ENCODE assay signal across 29 cellular contexts in genomic region chr12:28177862-28178261, GRCh38.
"Had no signal": no experiment of that assay in that cellular context is flagged by ENCODE, and none has a peak within 500 bp of the region (broad histone marks: within the 10 kb centered on the region; RNA-seq: fewer than 3 reads in every experiment).

No MANE protein-coding gene starts in this region.

- H3K4me1 Mint-ChIP-seq: activated B cell treated with CpG ODN at 0.5 μM for 24 hours; activated T-helper 17 cell treated with anti-CD3 and anti-CD28 coated beads, Interleukin-2, amount 50 U/mL, for 72 hours; T-helper 17 cell had no signal

- DNase-seq: activated B cell treated with CpG ODN at 0.5 μM for 24 hours; activated CD4-positive, alpha-beta T cell treated with anti-CD3 and anti-CD28 coated beads for 48 hours; activated CD4-positive, alpha-beta T cell treated with anti-CD3 and anti-CD28 coated beads, Interleukin-2, amount 50 U/mL, for 1 hour; activated CD4-positive, alpha-beta T cell treated with anti-CD3 and anti-CD28 coated beads, Interleukin-2, amount 50 U/mL, for 48 hours; activated CD8-positive, alpha-beta memory T cell treated with anti-CD3 and anti-CD28 coated beads for 24 hours; activated CD8-positive, alpha-beta T cell treated with anti-CD3 and anti-CD28 coated beads for 36 hours; activated effector memory CD4-positive, alpha-beta T cell treated with Interleukin-2 at 50 U/mL for 16 hours; activated gamma-delta T cell treated with Interleukin-2 at 50 U/mL for 16 hours; activated naive CD4-positive, alpha-beta T cell treated with anti-CD3 and anti-CD28 coated beads, Interleukin-2, amount 50 U/mL, for 16 hours; activated naive CD4-positive, alpha-beta T cell treated with Interleukin-2 at 50 U/mL for 16 hours; activated T-cell treated with anti-CD3 and anti-CD28 coated beads, Interleukin-2, amount 50 U/mL, for 4 hours; amniotic stem cell; anterior cingulate cortex; brain microvascular endothelial cell; caudate nucleus; colonic mucosa; effector CD8-positive, alpha-beta T cell; foreskin keratinocyte; gastrocnemius medialis; glutamatergic neuron; heart left ventricle; T-helper 17 cell; T1000; WERI-Rb-1 had no signal

- H3K9me3 Mint-ChIP-seq: activated T-cell treated with anti-CD3 and anti-CD28 coated beads, Interleukin-2, amount 50 U/mL, for 4 hours; activated T-helper 17 cell treated with anti-CD3 and anti-CD28 coated beads, Interleukin-2, amount 50 U/mL, for 72 hours had no signal

- H3K4me3 ChIP-seq: colonic mucosa, gastrocnemius medialis, heart left ventricle had no signal

- H3K27ac Mint-ChIP-seq: activated B cell treated with CpG ODN at 0.5 μM for 24 hours; activated CD8-positive, alpha-beta T cell treated with anti-CD3 and anti-CD28 coated beads for 36 hours; activated naive CD8-positive, alpha-beta T cell; activated T-helper 17 cell treated with anti-CD3 and anti-CD28 coated beads, Interleukin-2, amount 50 U/mL, for 72 hours; T-helper 17 cell; T-helper 2 cell treated with Interferon-gamma antibody and Interleukin-4, amounts not matched to agents 5 μg/mL and 100 μg/mL, for 36 hours had no signal

- H3K27me3 Mint-ChIP-seq: activated CD8-positive, alpha-beta T cell treated with anti-CD3 and anti-CD28 coated beads for 36 hours; activated T-helper 17 cell treated with anti-CD3 and anti-CD28 coated beads, Interleukin-2, amount 50 U/mL, for 72 hours; T-helper 17 cell had no signal

- H3K9me3 ChIP-seq: colonic mucosa, gastrocnemius medialis, heart left ventricle had no signal

- H3K4me1 ChIP-seq: colonic mucosa, foreskin keratinocyte, gastrocnemius medialis, heart left ventricle had no signal

- H3K27me3 ChIP-seq: brain microvascular endothelial cell, colonic mucosa, foreskin keratinocyte, gastrocnemius medialis, heart left ventricle had no signal

- H3K27ac ChIP-seq: brain microvascular endothelial cell, colonic mucosa, epithelial cell of prostate, foreskin keratinocyte, gastrocnemius medialis, heart left ventricle, WERI-Rb-1 had no signal

- H3K36me3 ChIP-seq: brain microvascular endothelial cell, colonic mucosa, gastrocnemius medialis, heart left ventricle, WERI-Rb-1 had no signal

- ATAC-seq: activated CD4-positive, CD25-positive, alpha-beta regulatory T cell treated with anti-CD3 and anti-CD28 coated beads, Interleukin-2, amount 50 U/mL, for 24 hours; activated CD8-positive, alpha-beta T cell treated with anti-CD3 and anti-CD28 coated beads for 36 hours; activated T-cell treated with anti-CD3 and anti-CD28 coated beads, Interleukin-2, amount 50 U/mL, for 4 hours; activated T-helper 17 cell treated with anti-CD3 and anti-CD28 coated beads, Interleukin-2, amount 50 U/mL, for 72 hours; foreskin keratinocyte; gastrocnemius medialis; heart left ventricle; T-helper 17 cell had no signal

- H3K4me3 Mint-ChIP-seq: activated B cell treated with CpG ODN at 0.5 μM for 24 hours; activated CD8-positive, alpha-beta T cell treated with anti-CD3 and anti-CD28 coated beads for 36 hours; activated naive CD8-positive, alpha-beta T cell; activated T-cell treated with anti-CD3 and anti-CD28 coated beads, Interleukin-2, amount 50 U/mL, for 4 hours; activated T-helper 17 cell treated with anti-CD3 and anti-CD28 coated beads, Interleukin-2, amount 50 U/mL, for 72 hours; T-helper 17 cell; T-helper 2 cell treated with Interferon-gamma antibody and Interleukin-4, amounts not matched to agents 5 μg/mL and 100 μg/mL, for 36 hours had no signal
